ENCODE assay signal across 8 cellular contexts in the genomic region with DNA sequence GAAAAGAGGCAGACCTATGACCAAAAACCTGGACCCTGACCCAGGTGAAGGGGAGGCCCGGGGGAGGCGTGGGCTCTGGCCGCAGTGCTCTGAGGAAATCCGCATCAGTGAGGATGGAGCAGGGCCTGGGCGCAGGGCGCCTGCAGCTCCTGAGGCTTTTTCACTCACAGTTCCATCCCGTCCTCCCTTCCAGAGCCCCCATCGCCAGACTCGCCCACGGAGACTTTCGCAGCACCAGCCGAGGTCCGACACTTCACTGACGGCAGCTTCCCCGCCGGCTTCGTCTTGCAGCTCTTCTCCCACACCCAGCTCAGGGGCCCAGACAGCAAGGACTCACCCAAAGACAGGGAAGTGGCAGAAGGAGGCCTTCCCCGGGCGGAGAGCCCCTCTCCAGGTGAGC.
"Had no signal": no experiment of that assay in that cellular context is flagged by ENCODE, and none has a peak within 500 bp of the region (broad histone marks: within the 10 kb centered on the region; RNA-seq: fewer than 3 reads in every experiment).

No MANE protein-coding gene starts in this region.

- H3K27me3 Mint-ChIP-seq: IgD-negative memory B cell had no signal

- H3K27ac Mint-ChIP-seq: GM23338, HFFc6, IgD-negative memory B cell had no signal

- DNase-seq: HFFc6, Karpas-422, KBM-7 had no signal

- H3K4me3 Mint-ChIP-seq: GM23338, HFFc6, IgD-negative memory B cell had no signal

- H3K9ac ChIP-seq: KMS-11 had no signal

- H3K9me3 Mint-ChIP-seq: GM23338, HFFc6, IgD-negative memory B cell had no signal

- ATAC-seq: GM23338, HCT116 had no signal

- H3K4me3 ChIP-seq: GM23338, HAP-1 had no signal

- H3K27ac ChIP-seq: KMS-11 had no signal

- H3K9me3 ChIP-seq: HAP-1 had no signal

- H3K4me2 ChIP-seq: GM23338, KMS-11 had no signal
